Comparison of ENCODE assay signal across 20 cellular contexts in genomic region chr11:26188559-26188958, GRCh38.
DNase-seq lines count a peak whose midpoint lies in the region; ATAC-seq and TF ChIP-seq lines count a peak whose summit lies in the region.
"Had no signal": no experiment of that assay in that cellular context is flagged by ENCODE, and none has a peak within 500 bp of the region (broad histone marks: within the 10 kb centered on the region; RNA-seq: fewer than 3 reads in every experiment).

No MANE protein-coding gene starts in this region.

- DNase-seq in Calu3 (no peak), SK-N-SH (no peak), fibroblast of villous mesenchyme (ENCODE audit: low read depth) (peak; percentile 11), stomach (no peak), OCI-M2 (lab: John Stamatoyannopoulos, UW; ENCODE audit: unreplicated experiment) (no peak)
- no peak for DNase-seq in activated CD8-positive, alpha-beta T cell treated with anti-CD3 and anti-CD28 coated beads for 36 hours
- DNase-seq: activated CD4-positive, alpha-beta memory T cell treated with anti-CD3 and anti-CD28 coated beads, Interleukin-2, amount 10 ng/mL, durations not matched to agents 7 days and 5 days; activated naive CD8-positive, alpha-beta T cell treated with anti-CD3 and anti-CD28 coated beads for 36 hours; activated T-cell treated with anti-CD3 and anti-CD28 coated beads, Interleukin-2, amount 50 U/mL, for 72 hours; caudate nucleus; DND-41; effector CD8-positive, alpha-beta T cell; Karpas-422; mammary epithelial cell; naive thymus-derived CD8-positive, alpha-beta T cell; NCI-H1105 treated with DMSO at 0.1 percent for 48 hours; NCI-H748 treated with DMSO at 0.1 percent for 48 hours had no signal

- H3K9ac ChIP-seq in SK-N-SH (no peak overlapping the region), skeletal muscle satellite cell (ENCODE audit: low read depth, low read length) (no peak overlapping the region)

- no peak for TF ChIP-seq POLR2A in stomach (IDR thresholded peaks at IDR 0.05)

- CTCF ChIA-PET in Calu3 (lab: Charles Lee) = interaction anchor here (1.1 kb wide), 1 partner anchor 206 kb away, joined by 3 read pairs; no protein-coding TSS in a partner anchor
- CTCF ChIA-PET in SK-N-SH (lab: Yijun Ruan, JAX) = interaction anchor here (2.1 kb wide), 1 partner anchor 207 kb away, joined by 9 read pairs; no protein-coding TSS in a partner anchor
- CTCF ChIA-PET in activated CD8-positive, alpha-beta T cell treated with anti-CD3 and anti-CD28 coated beads for 36 hours (lab: Charles Lee) = no interaction called here

- BruUV-seq in Calu3 (replicated peaks; lab: Mats Ljungman, UMichigan) = no TSS peak

- H3K79me2 ChIP-seq in SK-N-SH (ENCODE audit: insufficient read depth) = no peaks in the 10 kb centered on the region

- H3K27ac ChIP-seq in SK-N-SH (ENCODE audit: low read depth in 2 of 2, low read length in 1 of 2) (peak overlapping the region in 1 of 2 experiments; percentile 1; a peak in 2 of 4 replicates), stomach (no peak overlapping the region)
- H3K27ac ChIP-seq: suprapubic skin had no signal

- H3K27ac Mint-ChIP-seq in Calu3 (ENCODE audit: unreplicated experiment) = peak overlapping the region; percentile 44
- no peak overlapping the region for H3K27ac Mint-ChIP-seq in activated CD8-positive, alpha-beta T cell treated with anti-CD3 and anti-CD28 coated beads for 36 hours
- H3K27ac Mint-ChIP-seq: activated CD4-positive, alpha-beta memory T cell treated with anti-CD3 and anti-CD28 coated beads, Interleukin-2, amount 10 ng/mL, durations not matched to agents 7 days and 5 days; activated naive CD8-positive, alpha-beta T cell treated with anti-CD3 and anti-CD28 coated beads for 36 hours; activated T-cell treated with anti-CD3 and anti-CD28 coated beads, Interleukin-2, amount 50 U/mL, for 72 hours; CD14-positive monocyte; naive thymus-derived CD8-positive, alpha-beta T cell had no signal

- peaks cover 10% of the 10 kb centered on the region for H3K4me1 Mint-ChIP-seq in Calu3 (ENCODE audit: low read depth, unreplicated experiment)
- no peaks in the 10 kb centered on the region for H3K4me1 Mint-ChIP-seq in activated CD8-positive, alpha-beta T cell treated with anti-CD3 and anti-CD28 coated beads for 36 hours (ENCODE audit: low read depth)
- H3K4me1 Mint-ChIP-seq: activated CD4-positive, alpha-beta memory T cell treated with anti-CD3 and anti-CD28 coated beads, Interleukin-2, amount 10 ng/mL, durations not matched to agents 7 days and 5 days; activated naive CD8-positive, alpha-beta T cell treated with anti-CD3 and anti-CD28 coated beads for 36 hours; CD14-positive monocyte; naive thymus-derived CD8-positive, alpha-beta T cell had no signal

- H3K27me3 ChIP-seq in SK-N-SH (ENCODE audit: insufficient read depth) (no peaks in the 10 kb centered on the region), skeletal muscle satellite cell (ENCODE audit: control insufficient read depth, insufficient read depth, low read length) (no peaks in the 10 kb centered on the region), stomach (no peaks in the 10 kb centered on the region)
- H3K27me3 ChIP-seq: suprapubic skin had no signal

- no peaks in the 10 kb centered on the region for H3K9me2 ChIP-seq in SK-N-SH

- H3K4me3 ChIP-seq in SK-N-SH (ENCODE audit: low read depth in 2 of 2, low read length in 1 of 2) (no peak overlapping the region), fibroblast of villous mesenchyme (ENCODE audit: low read depth, low read length) (no peak overlapping the region), skeletal muscle satellite cell (ENCODE audit: low read length) (no peak overlapping the region), stomach (no peak overlapping the region)
- H3K4me3 ChIP-seq: suprapubic skin had no signal

- H3F3A ChIP-seq in SK-N-SH (replicated peaks; ENCODE audit: insufficient read depth) = peaks cover 2% of the 10 kb centered on the region

- POLR2A ChIA-PET in SK-N-SH (lab: Yijun Ruan, JAX) = no interaction called here
- POLR2A ChIA-PET in activated CD8-positive, alpha-beta T cell treated with anti-CD3 and anti-CD28 coated beads for 36 hours (lab: Charles Lee) = no interaction called here

- peak overlapping the region; percentile 2; the same call in 1 of the 2 replicates for H3K4me2 ChIP-seq in SK-N-SH
- peak overlapping the region; percentile 2 for H3K4me2 ChIP-seq in skeletal muscle satellite cell (ENCODE audit: low read length)

- H3K4me3 Mint-ChIP-seq in Calu3 (ENCODE audit: low read depth, unreplicated experiment) = no peak overlapping the region
- H3K4me3 Mint-ChIP-seq in activated CD8-positive, alpha-beta T cell treated with anti-CD3 and anti-CD28 coated beads for 36 hours = no peak overlapping the region
- H3K4me3 Mint-ChIP-seq: activated CD4-positive, alpha-beta memory T cell treated with anti-CD3 and anti-CD28 coated beads, Interleukin-2, amount 10 ng/mL, durations not matched to agents 7 days and 5 days; activated naive CD8-positive, alpha-beta T cell treated with anti-CD3 and anti-CD28 coated beads for 36 hours; activated T-cell treated with anti-CD3 and anti-CD28 coated beads, Interleukin-2, amount 50 U/mL, for 72 hours; CD14-positive monocyte; naive thymus-derived CD8-positive, alpha-beta T cell had no signal

- TF ChIP-seq EP300 in SK-N-SH (IDR thresholded peaks at IDR 0.05; ENCODE audit: borderline replicate concordance in 1 of 2, low read depth in 1 of 2, low read length in 1 of 2) (no peak), stomach (IDR thresholded peaks at IDR 0.05) (no peak)

- no peaks in the 10 kb centered on the region for H4K20me1 ChIP-seq in SK-N-SH (ENCODE audit: insufficient read depth)

- peaks cover 2% of the 10 kb centered on the region for H3K9me3 Mint-ChIP-seq in Calu3 (ENCODE audit: low read depth, unreplicated experiment)
- peaks cover 1% of the 10 kb centered on the region for H3K9me3 Mint-ChIP-seq in activated CD8-positive, alpha-beta T cell treated with anti-CD3 and anti-CD28 coated beads for 36 hours

- no peaks in the 10 kb centered on the region for H3K9me3 ChIP-seq in SK-N-SH
- no peaks in the 10 kb centered on the region for H3K9me3 ChIP-seq in skeletal muscle satellite cell (replicated peaks; ENCODE audit: low read length)
- H3K9me3 ChIP-seq in stomach = no peaks in the 10 kb centered on the region
- H3K9me3 ChIP-seq: suprapubic skin had no signal

- H3K4me1 ChIP-seq in SK-N-SH (ENCODE audit: control insufficient read depth in 1 of 2, insufficient read depth in 2 of 2, low read depth in 1 of 2, low read length in 1 of 2) (peaks cover 5 to 10% of the 10 kb centered on the region in 2 experiments; a peak in 1 of 4 replicates), skeletal muscle satellite cell (ENCODE audit: control insufficient read depth, insufficient read depth, low read length) (peaks cover 21% of the 10 kb centered on the region), stomach (no peaks in the 10 kb centered on the region)

- no peak overlapping the region for H2AFZ ChIP-seq in SK-N-SH (ENCODE audit: low read depth)

- ATAC-seq in activated CD8-positive, alpha-beta T cell treated with anti-CD3 and anti-CD28 coated beads for 36 hours = no peak
- ATAC-seq: activated T-cell treated with anti-CD3 and anti-CD28 coated beads, Interleukin-2, amount 50 U/mL, for 72 hours; naive thymus-derived CD8-positive, alpha-beta T cell had no signal

- TF ChIP-seq CTCF in Calu3 (IDR thresholded peaks at IDR 0.05; ENCODE audit: unreplicated experiment) (no peak), SK-N-SH (IDR thresholded peaks at IDR 0.05) (no peak), fibroblast of villous mesenchyme (IDR thresholded peaks at IDR 0.05; ENCODE audit: insufficient read depth, low read depth, low read length) (no peak), stomach (IDR thresholded peaks at IDR 0.05) (no peak)
- TF ChIP-seq CTCF in activated CD8-positive, alpha-beta T cell treated with anti-CD3 and anti-CD28 coated beads for 36 hours (IDR thresholded peaks at IDR 0.05) = no peak

- intact Hi-C loops in Calu3 (cut with micrococcal nuclease; ENCODE audit: unreplicated experiment) = no loop called here
- intact Hi-C loops in stomach (cut with DNase I; ENCODE audit: low total_unique reads) = no loop called here
- intact Hi-C loops in activated CD8-positive, alpha-beta T cell treated with anti-CD3 and anti-CD28 coated beads for 36 hours (cut with micrococcal nuclease) = no loop called here

- no peaks in the 10 kb centered on the region for H3K36me3 Mint-ChIP-seq in Calu3 (ENCODE audit: insufficient read depth, unreplicated experiment)
- H3K36me3 Mint-ChIP-seq in activated CD8-positive, alpha-beta T cell treated with anti-CD3 and anti-CD28 coated beads for 36 hours (ENCODE audit: low read depth) = no peaks in the 10 kb centered on the region
- H3K36me3 Mint-ChIP-seq: activated naive CD8-positive, alpha-beta T cell treated with anti-CD3 and anti-CD28 coated beads for 36 hours; CD14-positive monocyte; naive thymus-derived CD8-positive, alpha-beta T cell had no signal

- H3K27me3 Mint-ChIP-seq in Calu3 (ENCODE audit: unreplicated experiment) = no peaks in the 10 kb centered on the region
- no peaks in the 10 kb centered on the region for H3K27me3 Mint-ChIP-seq in activated CD8-positive, alpha-beta T cell treated with anti-CD3 and anti-CD28 coated beads for 36 hours
- H3K27me3 Mint-ChIP-seq: activated CD4-positive, alpha-beta memory T cell treated with anti-CD3 and anti-CD28 coated beads, Interleukin-2, amount 10 ng/mL, durations not matched to agents 7 days and 5 days; activated naive CD8-positive, alpha-beta T cell treated with anti-CD3 and anti-CD28 coated beads for 36 hours; naive thymus-derived CD8-positive, alpha-beta T cell had no signal

- H3K36me3 ChIP-seq in SK-N-SH (replicated peaks in 1 of 2; ENCODE audit: control insufficient read depth in 1 of 2, insufficient read depth in 2 of 2, low read length in 1 of 2) (no peaks in the 10 kb centered on the region), skeletal muscle satellite cell (ENCODE audit: insufficient read depth, low read length) (no peaks in the 10 kb centered on the region), stomach (no peaks in the 10 kb centered on the region)
- H3K36me3 ChIP-seq: suprapubic skin had no signal

- no peak for TF ChIP-seq RAD21 in SK-N-SH (IDR thresholded peaks at IDR 0.05; ENCODE audit: low read length)

TF ChIP-seq in SK-N-SH, 30 proteins besides CTCF, POLR2A, EP300 and RAD21:
- TF ChIP-seq NRF1 (IDR thresholded peaks at IDR 0.05; ENCODE audit: low read depth, low read length) (no peak), FOSL2 (IDR thresholded peaks at IDR 0.05; ENCODE audit: borderline replicate concordance, low read depth) (no peak), USF2 (IDR thresholded peaks at IDR 0.05; ENCODE audit: borderline replicate concordance, low read depth, low read length) (no peak)
TF ChIP-seq in SK-N-SH: peak in this region for 0.
